In the genomic region with DNA sequence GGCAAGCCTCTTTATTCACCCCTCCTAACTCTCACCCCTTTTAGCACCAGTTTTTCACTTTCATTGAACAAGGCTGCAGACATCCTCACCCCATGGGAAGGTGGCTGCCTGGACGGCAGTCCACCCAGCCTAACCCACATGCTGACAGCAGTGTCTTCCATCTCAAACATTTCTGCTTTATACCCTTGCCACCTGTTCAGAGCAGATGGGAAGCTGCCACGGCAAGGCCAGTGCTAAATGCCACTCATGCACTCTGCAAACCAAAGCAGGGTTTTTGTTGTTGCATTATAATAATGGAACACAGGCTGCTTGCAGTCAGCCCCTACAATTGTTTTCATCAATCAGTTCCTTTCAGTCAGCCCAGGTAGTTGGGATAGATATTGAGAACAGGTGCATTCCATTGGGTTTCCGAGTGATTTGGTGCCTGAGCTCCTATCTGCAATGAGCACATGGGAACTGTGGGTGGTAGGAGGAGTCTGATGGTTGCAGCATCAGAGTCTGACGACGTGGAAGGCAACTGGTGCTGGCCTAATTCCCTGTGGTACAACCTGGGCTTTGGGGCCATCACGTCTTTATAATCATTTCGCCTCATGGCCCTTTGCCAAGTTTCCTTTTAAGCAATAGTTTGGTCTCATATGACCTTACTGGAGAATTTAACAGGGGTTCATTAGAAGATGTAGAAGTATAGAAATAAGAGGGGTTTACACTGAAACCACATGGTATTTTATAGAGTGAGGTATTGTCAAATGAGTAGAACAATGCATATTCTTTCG, we compare ENCODE assay signal across 27 cellular contexts.
DNase-seq lines count a peak whose midpoint lies in the region; ATAC-seq, FAIRE-seq and TF ChIP-seq lines count a peak whose summit lies in the region.
"Had no signal": no experiment of that assay in that cellular context is flagged by ENCODE, and none has a peak within 500 bp of the region (broad histone marks: within the 10 kb centered on the region; RNA-seq: fewer than 3 reads in every experiment).

No MANE protein-coding gene starts in this region.

- H3K79me2 ChIP-seq in K562 (ENCODE audit: control insufficient read depth, insufficient read depth, low read length), result no peaks in the 10 kb centered on the region

- in situ Hi-C loops in K562 (cut with MboI), result no loop called here

- TF ChIP-seq EP300 in K562 (IDR thresholded peaks at IDR 0.05; ENCODE audit: low read length), result peak; percentile 92

- peak in 1 of 2 experiments; percentile 29; a peak in 2 of 4 replicates for TF ChIP-seq RAD21 in K562 (CRISPR knock-in tag; conservative IDR thresholded peaks at IDR 0.05 in 1 of 2, IDR thresholded peaks at IDR 0.05 in 1 of 2)

- FAIRE-seq in K562 (lab: Jason Lieb, UNC), result no peak
- FAIRE-seq: GM12892, H54 had no signal

- BruUV-seq in K562 (replicated peaks; lab: Mats Ljungman, UMichigan), result no TSS peak

- peak; percentile 28 for DNase-seq in NCI-H2227 (lab: John Stamatoyannopoulos, UW; ENCODE audit: unreplicated experiment)
- no peak for DNase-seq in NCI-H2227 treated with DMSO at 0.1 percent for 48 hours (lab: John Stamatoyannopoulos, UW)
- peak; percentile 83 for DNase-seq in NCI-H1694 treated with DMSO at 0.1 percent for 48 hours (lab: John Stamatoyannopoulos, UW)
- peak in 3 of 4 experiments; percentile 37 to 59 (median 50) for DNase-seq in K562 (ENCODE audit: extremely low read depth in 1 of 4, low spot score in 3 of 4)
- DNase-seq in myocyte (ENCODE audit: low read depth), result peak; percentile 54
- no peak for DNase-seq in activated naive CD4-positive, alpha-beta T cell treated with Interleukin-2 at 50 U/mL for 16 hours
- DNase-seq in epidermal melanocyte (ENCODE audit: insufficient read length, low spot score), result no peak
- DNase-seq: activated CD4-positive, alpha-beta T cell treated with anti-CD3 and anti-CD28 coated beads, Interleukin-2, amount 10 ng/mL, durations not matched to agents 24 days and 14 days; activated gamma-delta T cell treated with Interleukin-2 at 50 U/mL for 16 hours; activated naive CD8-positive, alpha-beta T cell treated with anti-CD3 and anti-CD28 coated beads, Interleukin-2, amount 50 U/mL, for 24 hours; activated T-cell treated with anti-CD3 and anti-CD28 coated beads, Interleukin-2, amount 50 U/mL, for 24 hours; esophagus squamous epithelium; foreskin melanocyte; MG63; natural killer cell; NCI-H146; NK-92 treated with Interleukin-12 subunit alpha and Interleukin-12 subunit beta, amount 100 ng/mL, for 24 hours; ovary; PC-9; right cardiac atrium; stimulated activated CD4-positive, alpha-beta T cell treated with anti-CD3 and anti-CD28 coated beads, Interleukin-4, amount 100 ng/mL, for 1 hour; trophoblast cell had no signal

- WGBS in K562 (ENCODE audit: insufficient coverage, low coverage, missing lambda C conversion rate), result 8% methylated on average over 8 of the region's 8 CpGs

- CTCF ChIA-PET in K562 (lab: Yijun Ruan, JAX; ENCODE audit: low intra/inter-chr PET ratio), result interaction anchor here (1.5 kb wide), 1 partner anchor 350 kb away, joined by 10 read pairs; no protein-coding TSS in a partner anchor

- H4K20me1 ChIP-seq in K562 (replicated peaks; ENCODE audit: control insufficient read depth, insufficient read depth, low read length), result no peaks in the 10 kb centered on the region

- H3K36me3 ChIP-seq in K562 (ENCODE audit: control insufficient read depth, insufficient read depth, low read length), result no peaks in the 10 kb centered on the region
- H3K36me3 ChIP-seq: esophagus squamous epithelium, MG63, ovary had no signal

- intact Hi-C loops in K562 (cut with micrococcal nuclease), result loop anchor here (2.0 to 5.0 kb wide), 2 partner anchors 140 to 350 kb away; no protein-coding TSS in a partner anchor

- H3K27me3 ChIP-seq in K562 (ENCODE audit: control insufficient read depth in 2 of 2, insufficient read depth in 2 of 2, low read length in 2 of 2), result no peaks in the 10 kb centered on the region
- H3K27me3 ChIP-seq: esophagus squamous epithelium, MG63, ovary had no signal

- no peak overlapping the region for H3K4me3 ChIP-seq in K562
- H3K4me3 ChIP-seq: esophagus squamous epithelium, MG63, ovary, PC-9 had no signal

- no peaks in the 10 kb centered on the region for H3K9me1 ChIP-seq in K562 (ENCODE audit: control insufficient read depth, insufficient read depth, low read length)

- no peak overlapping the region for H3K4me2 ChIP-seq in K562 (ENCODE audit: insufficient read depth, low read length)
- H3K4me2 ChIP-seq: PC-9 had no signal

- no peak overlapping the region for H3K27ac ChIP-seq in K562 (ENCODE audit: extremely low read depth, low read depth, low read length)
- H3K27ac ChIP-seq: esophagus squamous epithelium, ovary, PC-9 had no signal

- H2AFZ ChIP-seq in K562 (ENCODE audit: low read depth, low read length), result peak overlapping the region; percentile 48
- H2AFZ ChIP-seq: PC-9 had no signal

- H3K9ac ChIP-seq in K562 (ENCODE audit: insufficient read depth in 1 of 2, low read depth in 2 of 2, low read length in 2 of 2), result no peak overlapping the region

- TF ChIP-seq CTCF in K562 (IDR thresholded peaks at IDR 0.05 in 2 of 3, conservative IDR thresholded peaks at IDR 0.05 in 1 of 3; ENCODE audit: insufficient read depth in 2 of 3, low read depth in 1 of 3, low read length in 3 of 3), result no peak

- peaks cover 0 to 6% of the 10 kb centered on the region in 2 experiments; a peak in 2 of 5 replicates for H3K4me1 ChIP-seq in K562 (replicated peaks in 1 of 2; ENCODE audit: control insufficient read depth in 2 of 2, insufficient read depth in 2 of 2, low read length in 2 of 2)

- ATAC-seq in K562 (peak; percentile 90), HG03439 (IDR thresholded peaks at IDR 0.05; ENCODE audit: unreplicated experiment) (no peak)
- ATAC-seq: activated naive CD8-positive, alpha-beta T cell treated with anti-CD3 and anti-CD28 coated beads, Interleukin-2, amount 50 U/mL, for 24 hours; natural killer cell; right cardiac atrium; Right ventricle myocardium inferior; SK-N-SH treated with all-trans-retinoic acid at 6 μM for 48 hours had no signal

- no peaks in the 10 kb centered on the region for H3K9me3 ChIP-seq in K562 (replicated peaks; ENCODE audit: control insufficient read depth, insufficient read depth, low read depth, low read length)
- H3K9me3 ChIP-seq: esophagus squamous epithelium, MG63, ovary had no signal

- POLR2A ChIA-PET in K562 (lab: Yijun Ruan, JAX), result interaction anchor here (0.6 to 1.5 kb wide), 2 partner anchors 16 to 147 kb away, joined by 3 read pairs; no protein-coding TSS in a partner anchor

- TF ChIP-seq POLR2A in K562 (conservative IDR thresholded peaks at IDR 0.05), result no peak

TF ChIP-seq in K562, 482 proteins besides CTCF, POLR2A, EP300 and RAD21 (continues in another document):
- TF ChIP-seq TEAD2 (tag; IDR thresholded peaks at IDR 0.05) (no peak), HIVEP1 (CRISPR knock-in tag; IDR thresholded peaks at IDR 0.05) (no peak; the same call in 1 of the 2 replicates), KHSRP (IDR thresholded peaks at IDR 0.05) (no peak), POLR2H (tag; IDR thresholded peaks at IDR 0.05; ENCODE audit: low read depth) (0 out of 2 replicates have a peak, but pooled peaks have one; percentile 23), ZSCAN32 (CRISPR knock-in tag; IDR thresholded peaks at IDR 0.05) (peak; percentile 77; the same call in 1 of the 2 replicates), PCBP2 (IDR thresholded peaks at IDR 0.05; ENCODE audit: low read depth, low read length, poor library complexity, severe bottlenecking) (no peak)
- TF ChIP-seq, protein P1, sequence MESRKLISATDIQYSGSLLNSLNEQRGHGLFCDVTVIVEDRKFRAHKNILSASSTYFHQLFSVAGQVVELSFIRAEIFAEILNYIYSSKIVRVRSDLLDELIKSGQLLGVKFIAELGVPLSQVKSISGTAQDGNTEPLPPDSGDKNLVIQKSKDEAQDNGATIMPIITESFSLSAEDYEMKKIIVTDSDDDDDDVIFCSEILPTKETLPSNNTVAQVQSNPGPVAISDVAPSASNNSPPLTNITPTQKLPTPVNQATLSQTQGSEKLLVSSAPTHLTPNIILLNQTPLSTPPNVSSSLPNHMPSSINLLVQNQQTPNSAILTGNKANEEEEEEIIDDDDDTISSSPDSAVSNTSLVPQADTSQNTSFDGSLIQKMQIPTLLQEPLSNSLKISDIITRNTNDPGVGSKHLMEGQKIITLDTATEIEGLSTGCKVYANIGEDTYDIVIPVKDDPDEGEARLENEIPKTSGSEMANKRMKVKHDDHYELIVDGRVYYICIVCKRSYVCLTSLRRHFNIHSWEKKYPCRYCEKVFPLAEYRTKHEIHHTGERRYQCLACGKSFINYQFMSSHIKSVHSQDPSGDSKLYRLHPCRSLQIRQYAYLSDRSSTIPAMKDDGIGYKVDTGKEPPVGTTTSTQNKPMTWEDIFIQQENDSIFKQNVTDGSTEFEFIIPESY (CRISPR knock-in tag; IDR thresholded peaks at IDR 0.05), result no peak
- TF ChIP-seq, protein P2, sequence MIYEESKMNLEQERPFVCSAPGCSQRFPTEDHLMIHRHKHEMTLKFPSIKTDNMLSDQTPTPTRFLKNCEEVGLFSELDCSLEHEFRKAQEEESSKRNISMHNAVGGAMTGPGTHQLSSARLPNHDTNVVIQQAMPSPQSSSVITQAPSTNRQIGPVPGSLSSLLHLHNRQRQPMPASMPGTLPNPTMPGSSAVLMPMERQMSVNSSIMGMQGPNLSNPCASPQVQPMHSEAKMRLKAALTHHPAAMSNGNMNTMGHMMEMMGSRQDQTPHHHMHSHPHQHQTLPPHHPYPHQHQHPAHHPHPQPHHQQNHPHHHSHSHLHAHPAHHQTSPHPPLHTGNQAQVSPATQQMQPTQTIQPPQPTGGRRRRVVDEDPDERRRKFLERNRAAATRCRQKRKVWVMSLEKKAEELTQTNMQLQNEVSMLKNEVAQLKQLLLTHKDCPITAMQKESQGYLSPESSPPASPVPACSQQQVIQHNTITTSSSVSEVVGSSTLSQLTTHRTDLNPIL (CRISPR knock-in tag; IDR thresholded peaks at IDR 0.05), result no peak
- TF ChIP-seq, protein P3, sequence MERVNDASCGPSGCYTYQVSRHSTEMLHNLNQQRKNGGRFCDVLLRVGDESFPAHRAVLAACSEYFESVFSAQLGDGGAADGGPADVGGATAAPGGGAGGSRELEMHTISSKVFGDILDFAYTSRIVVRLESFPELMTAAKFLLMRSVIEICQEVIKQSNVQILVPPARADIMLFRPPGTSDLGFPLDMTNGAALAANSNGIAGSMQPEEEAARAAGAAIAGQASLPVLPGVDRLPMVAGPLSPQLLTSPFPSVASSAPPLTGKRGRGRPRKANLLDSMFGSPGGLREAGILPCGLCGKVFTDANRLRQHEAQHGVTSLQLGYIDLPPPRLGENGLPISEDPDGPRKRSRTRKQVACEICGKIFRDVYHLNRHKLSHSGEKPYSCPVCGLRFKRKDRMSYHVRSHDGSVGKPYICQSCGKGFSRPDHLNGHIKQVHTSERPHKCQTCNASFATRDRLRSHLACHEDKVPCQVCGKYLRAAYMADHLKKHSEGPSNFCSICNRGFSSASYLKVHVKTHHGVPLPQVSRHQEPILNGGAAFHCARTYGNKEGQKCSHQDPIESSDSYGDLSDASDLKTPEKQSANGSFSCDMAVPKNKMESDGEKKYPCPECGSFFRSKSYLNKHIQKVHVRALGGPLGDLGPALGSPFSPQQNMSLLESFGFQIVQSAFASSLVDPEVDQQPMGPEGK (CRISPR knock-in tag; IDR thresholded peaks at IDR 0.05; ENCODE audit: borderline replicate concordance), result no peak

Comparison
In these comparisons a context has a peak if more than half of its experiments do, and no peak if none do; other contexts are left out.
1. DNase-seq: peak in NCI-H2227 (single experiment), NCI-H1694 treated with DMSO at 0.1 percent for 48 hours (single experiment), K562 (3 of 4) and myocyte (single experiment); none in NCI-H2227 treated with DMSO at 0.1 percent for 48 hours (single experiment), activated naive CD4-positive, alpha-beta T cell treated with Interleukin-2 at 50 U/mL for 16 hours (single experiment) and epidermal melanocyte (single experiment).